In genomic region chrX:53738370-53738909, GRCh38 we compare ENCODE assay signal across 23 cellular contexts.
"Had no signal": no experiment of that assay in that cellular context is flagged by ENCODE, and none has a peak within 500 bp of the region (broad histone marks: within the 10 kb centered on the region; RNA-seq: fewer than 3 reads in every experiment).

No MANE protein-coding gene starts in this region.

- H3K9me3 Mint-ChIP-seq: naive thymus-derived CD8-positive, alpha-beta T cell; stimulated activated naive B cell treated with anti-CD40 and anti-IgM and Interleukin-4, amounts not matched to agents 10 μg/mL and 1 μg/mL and 100 μg/mL, for 72 hours had no signal

- H3K27ac ChIP-seq: coronary artery, esophagus muscularis mucosa, gastroesophageal sphincter, sigmoid colon, SJSA1, thoracic aorta had no signal

- H3K36me3 Mint-ChIP-seq: mesothelial cell of epicardium; naive thymus-derived CD8-positive, alpha-beta T cell; stimulated activated naive B cell treated with anti-CD40 and anti-IgM and Interleukin-4, amounts not matched to agents 10 μg/mL and 1 μg/mL and 100 μg/mL, for 72 hours; type B pancreatic cell; WTC11 had no signal

- ATAC-seq: gastroesophageal sphincter; left ventricle myocardium superior; naive thymus-derived CD8-positive, alpha-beta T cell; stimulated activated naive B cell treated with anti-CD40 and anti-IgM and Interleukin-4, amounts not matched to agents 10 μg/mL and 1 μg/mL and 100 μg/mL, for 72 hours; WTC11 had no signal

- H3K4me1 ChIP-seq: esophagus muscularis mucosa, gastroesophageal sphincter, sigmoid colon, SJSA1 had no signal

- H3K4me1 Mint-ChIP-seq: mesothelial cell of epicardium; stimulated activated naive B cell treated with anti-CD40 and anti-IgM and Interleukin-4, amounts not matched to agents 10 μg/mL and 1 μg/mL and 100 μg/mL, for 72 hours had no signal

- H3K36me3 ChIP-seq: esophagus muscularis mucosa, gastroesophageal sphincter, sigmoid colon, SJSA1, thoracic aorta had no signal

- H3K27ac Mint-ChIP-seq: activated CD4-positive, alpha-beta T cell treated with anti-CD3 and anti-CD28 coated beads, Interleukin-2, amount 10 ng/mL, durations not matched to agents 7 days and 5 days; mesothelial cell of epicardium; naive thymus-derived CD8-positive, alpha-beta T cell; progenitor cell of endocrine pancreas; stimulated activated naive B cell treated with anti-CD40 and anti-IgM and Interleukin-4, amounts not matched to agents 10 μg/mL and 1 μg/mL and 100 μg/mL, for 72 hours; type B pancreatic cell; WTC11 had no signal

- H3K9me3 ChIP-seq: esophagus muscularis mucosa, gastroesophageal sphincter, sigmoid colon, SJSA1, thoracic aorta had no signal

- H3K27me3 Mint-ChIP-seq: activated CD4-positive, alpha-beta T cell treated with anti-CD3 and anti-CD28 coated beads, Interleukin-2, amount 10 ng/mL, durations not matched to agents 7 days and 5 days; naive thymus-derived CD8-positive, alpha-beta T cell; progenitor cell of endocrine pancreas; stimulated activated naive B cell treated with anti-CD40 and anti-IgM and Interleukin-4, amounts not matched to agents 10 μg/mL and 1 μg/mL and 100 μg/mL, for 72 hours; type B pancreatic cell had no signal

- H3K4me3 Mint-ChIP-seq: activated CD4-positive, alpha-beta T cell treated with anti-CD3 and anti-CD28 coated beads, Interleukin-2, amount 10 ng/mL, durations not matched to agents 7 days and 5 days; mesothelial cell of epicardium; naive thymus-derived CD8-positive, alpha-beta T cell; stimulated activated naive B cell treated with anti-CD40 and anti-IgM and Interleukin-4, amounts not matched to agents 10 μg/mL and 1 μg/mL and 100 μg/mL, for 72 hours; type B pancreatic cell; WTC11 had no signal

- H3K4me3 ChIP-seq: coronary artery, esophagus muscularis mucosa, gastroesophageal sphincter, sigmoid colon, SJSA1, smooth muscle cell, thoracic aorta had no signal

- DNase-seq: activated CD4-positive, alpha-beta T cell treated with anti-CD3 and anti-CD28 coated beads, Interleukin-2, amount 10 ng/mL, durations not matched to agents 7 days and 5 days; activated effector memory CD4-positive, alpha-beta T cell treated with anti-CD3 and anti-CD28 coated beads, Interleukin-2, amount 50 U/mL, for 16 hours; cerebellar nuclear complex; head of caudate nucleus; hypothalamus; left ventricle myocardium superior; mammary epithelial cell; naive thymus-derived CD8-positive, alpha-beta T cell; retina; sigmoid colon; stimulated activated CD4-positive, alpha-beta T cell treated with anti-CD3 and anti-CD28 coated beads, Interleukin-15, amount 100 ng/mL, for 24 hours; stimulated activated naive B cell treated with anti-CD40 and anti-IgM and Interleukin-4, amounts not matched to agents 10 μg/mL and 1 μg/mL and 100 μg/mL, for 72 hours; T1000 had no signal

- H3K27me3 ChIP-seq: esophagus muscularis mucosa, gastroesophageal sphincter, sigmoid colon, SJSA1 had no signal
